In genomic region chr9:121968056-121968455, GRCh38 we compare ENCODE assay signal across 29 cellular contexts.
"Had no signal": no experiment of that assay in that cellular context is flagged by ENCODE, and none has a peak within 500 bp of the region (broad histone marks: within the 10 kb centered on the region; RNA-seq: fewer than 3 reads in every experiment).

No MANE protein-coding gene starts in this region.

- H3K36me3 ChIP-seq: colonic mucosa, esophagus squamous epithelium, gastrocnemius medialis had no signal

- H3K27ac ChIP-seq: colonic mucosa, coronary artery, dorsolateral prefrontal cortex, esophagus muscularis mucosa, esophagus squamous epithelium, foreskin keratinocyte, gastrocnemius medialis, gastroesophageal sphincter, heart left ventricle, heart right ventricle, hepatocyte had no signal

- H3K9me3 ChIP-seq: colonic mucosa, esophagus muscularis mucosa, esophagus squamous epithelium, gastrocnemius medialis, gastroesophageal sphincter, heart left ventricle, heart right ventricle had no signal

- FAIRE-seq: colon, endometrium, endothelial cell of umbilical vein, frontal cortex had no signal

- H3K4me3 ChIP-seq: colonic mucosa, coronary artery, dorsolateral prefrontal cortex, esophagus muscularis mucosa, esophagus squamous epithelium, gastrocnemius medialis, gastroesophageal sphincter, heart left ventricle, heart right ventricle, hepatocyte had no signal

- H3K27me3 ChIP-seq: colonic mucosa, dorsolateral prefrontal cortex, esophagus muscularis mucosa, esophagus squamous epithelium, foreskin keratinocyte, gastrocnemius medialis, gastroesophageal sphincter, heart left ventricle, heart right ventricle, hepatocyte had no signal

- ATAC-seq: effector memory CD8-positive, alpha-beta T cell; esophagus mucosa; foreskin keratinocyte; gastrocnemius medialis; gastroesophageal sphincter; heart left ventricle; heart right ventricle had no signal

- H3K4me1 ChIP-seq: colonic mucosa, esophagus muscularis mucosa, gastroesophageal sphincter, heart left ventricle, heart right ventricle had no signal

- DNase-seq: colonic mucosa; cortex of kidney; dermis blood vessel endothelial cell; dorsolateral prefrontal cortex; effector CD4-positive, alpha-beta T cell; effector CD8-positive, alpha-beta T cell; effector memory CD4-positive, alpha-beta T cell; effector memory CD8-positive, alpha-beta T cell; endodermal cell; erythroblast; esophagus squamous epithelium; foreskin fibroblast; foreskin melanocyte; gastrocnemius medialis; glutamatergic neuron; head of caudate nucleus; heart left ventricle; heart right ventricle; hippocampal formation had no signal
